Comparison of ENCODE assay signal across 1 cellular context in the genomic region with DNA sequence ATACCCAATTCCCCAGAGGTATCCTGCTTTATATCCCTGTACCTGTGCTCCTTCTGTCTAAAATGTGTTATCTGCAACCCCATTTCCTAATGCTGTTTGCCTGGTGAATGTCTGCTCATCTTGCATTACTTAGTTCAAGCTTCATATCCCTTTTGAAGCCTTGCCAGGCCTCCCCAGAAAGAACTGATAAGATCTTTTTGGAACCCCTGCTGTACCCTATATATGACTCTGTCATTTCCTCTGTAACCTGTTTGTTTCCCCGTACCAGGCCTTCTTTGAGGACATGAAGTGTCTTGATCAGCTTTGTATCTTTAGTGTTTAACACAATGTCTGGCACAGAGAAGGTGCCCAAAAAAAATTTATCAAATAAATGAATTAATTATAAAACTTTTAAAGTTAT.
TF ChIP-seq lines count a peak whose summit lies in the region.

No MANE protein-coding gene starts in this region.

TF ChIP-seq in endothelial cell of umbilical vein, 7 proteins besides CTCF, POLR2A, EP300 and RAD21:
- TF ChIP-seq GATA2 (IDR thresholded peaks at IDR 0.05; ENCODE audit: insufficient read depth, insufficient read length, low read depth, low read length) (peak; percentile 37), FOS (IDR thresholded peaks at IDR 0.05; ENCODE audit: borderline replicate concordance, insufficient read depth, low read length) (no peak), JUN (IDR thresholded peaks at IDR 0.05; ENCODE audit: borderline replicate concordance, insufficient read depth, insufficient read length, low read depth) (no peak), MYC (IDR thresholded peaks at IDR 0.05; ENCODE audit: low read depth, low read length) (no peak)
